ENCODE assay signal across 34 cellular contexts in genomic region chr17:52930581-52930980, GRCh38.
"Had no signal": no experiment of that assay in that cellular context is flagged by ENCODE, and none has a peak within 500 bp of the region (broad histone marks: within the 10 kb centered on the region; RNA-seq: fewer than 3 reads in every experiment).

No MANE protein-coding gene starts in this region.

- H3K36me3 ChIP-seq: MG63 had no signal

- H3K4me3 ChIP-seq: MG63 had no signal

- H3K4me2 ChIP-seq: KMS-11 had no signal

- H3K27ac ChIP-seq: KMS-11 had no signal

- H3K9ac ChIP-seq: KMS-11 had no signal

- H3K27me3 ChIP-seq: MG63 had no signal

- DNase-seq: Karpas-422, Kasumi-1, MG63, MM.1S, MV-4-11, NCI-H1048, NCI-H1092, NCI-H1092 treated with DMSO at 0.1 percent for 48 hours, NCI-H1105, NCI-H1105 treated with DMSO at 0.1 percent for 48 hours, NCI-H1417, NCI-H1417 treated with DMSO at 0.1 percent for 48 hours, NCI-H1436, NCI-H1436 treated with DMSO at 0.1 percent for 48 hours, NCI-H146, NCI-H1694, NCI-H1694 treated with DMSO at 0.1 percent for 48 hours, NCI-H187, NCI-H187 treated with DMSO at 0.1 percent for 48 hours, NCI-H1930, NCI-H2029, NCI-H2029 treated with DMSO at 0.1 percent for 48 hours, NCI-H2081, NCI-H2081 treated with DMSO at 0.1 percent for 48 hours, NCI-H2107, NCI-H2171, NCI-H2171 treated with DMSO at 0.1 percent for 48 hours, NCI-H2227 treated with DMSO at 0.1 percent for 48 hours, NCI-H226, NCI-H345, NCI-H446, NCI-H446 treated with DMSO at 0.1 percent for 48 hours, NCI-H510A had no signal
